In the genomic region with DNA sequence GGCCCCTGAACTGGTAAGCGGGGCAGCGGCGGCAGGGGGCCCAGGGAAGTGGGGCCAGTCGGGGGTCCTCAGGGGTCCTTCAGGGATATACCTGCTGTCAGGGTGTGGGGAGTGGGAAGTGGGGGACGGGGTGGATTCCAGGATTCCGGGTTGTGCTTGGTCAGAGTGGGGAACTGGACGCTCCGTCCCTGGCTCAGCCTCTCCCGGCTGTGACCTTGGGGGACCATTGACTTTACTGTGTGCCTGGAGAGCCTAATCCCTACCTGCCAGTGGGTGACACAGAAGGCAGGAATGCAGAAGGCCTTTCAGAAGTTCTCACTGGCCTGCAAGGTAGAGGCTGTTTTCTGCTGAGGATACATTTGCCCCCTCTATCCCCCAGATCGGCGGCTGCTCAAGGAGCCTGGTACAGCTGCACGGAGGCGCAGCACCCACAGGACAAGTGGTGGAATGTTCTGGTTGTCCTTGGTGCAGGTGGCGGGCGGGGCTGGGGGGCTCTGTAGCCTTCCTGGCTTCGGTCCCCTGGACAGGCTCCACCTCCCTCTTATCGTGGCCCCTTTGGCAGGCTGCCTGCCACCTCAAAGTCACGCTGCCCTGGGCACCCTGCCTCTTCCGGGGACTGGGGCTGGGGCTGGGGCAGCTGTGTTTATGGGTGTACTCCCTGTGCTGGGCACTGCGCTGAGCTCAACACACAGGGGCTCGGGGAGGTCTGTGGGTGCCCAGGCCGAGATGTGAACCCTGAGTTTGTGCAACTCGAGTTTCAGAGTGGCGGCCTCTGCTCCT, we compare ENCODE assay signal across 1 cellular context.
A peak's percentile ranks its signal among the peaks of the same experiment; 100 is the strongest.
TF ChIP-seq lines count a peak whose summit lies in the region.

No MANE protein-coding gene starts in this region.

TF ChIP-seq in K562, 482 proteins besides CTCF, POLR2A, EP300 and RAD21 (continued from another document):
- TF ChIP-seq, protein P1, sequence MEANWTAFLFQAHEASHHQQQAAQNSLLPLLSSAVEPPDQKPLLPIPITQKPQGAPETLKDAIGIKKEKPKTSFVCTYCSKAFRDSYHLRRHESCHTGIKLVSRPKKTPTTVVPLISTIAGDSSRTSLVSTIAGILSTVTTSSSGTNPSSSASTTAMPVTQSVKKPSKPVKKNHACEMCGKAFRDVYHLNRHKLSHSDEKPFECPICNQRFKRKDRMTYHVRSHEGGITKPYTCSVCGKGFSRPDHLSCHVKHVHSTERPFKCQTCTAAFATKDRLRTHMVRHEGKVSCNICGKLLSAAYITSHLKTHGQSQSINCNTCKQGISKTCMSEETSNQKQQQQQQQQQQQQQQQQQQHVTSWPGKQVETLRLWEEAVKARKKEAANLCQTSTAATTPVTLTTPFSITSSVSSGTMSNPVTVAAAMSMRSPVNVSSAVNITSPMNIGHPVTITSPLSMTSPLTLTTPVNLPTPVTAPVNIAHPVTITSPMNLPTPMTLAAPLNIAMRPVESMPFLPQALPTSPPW (CRISPR knock-in tag; IDR thresholded peaks at IDR 0.05), result peak; percentile 44; the same call in 1 of the 2 replicates
